In the genomic region with DNA sequence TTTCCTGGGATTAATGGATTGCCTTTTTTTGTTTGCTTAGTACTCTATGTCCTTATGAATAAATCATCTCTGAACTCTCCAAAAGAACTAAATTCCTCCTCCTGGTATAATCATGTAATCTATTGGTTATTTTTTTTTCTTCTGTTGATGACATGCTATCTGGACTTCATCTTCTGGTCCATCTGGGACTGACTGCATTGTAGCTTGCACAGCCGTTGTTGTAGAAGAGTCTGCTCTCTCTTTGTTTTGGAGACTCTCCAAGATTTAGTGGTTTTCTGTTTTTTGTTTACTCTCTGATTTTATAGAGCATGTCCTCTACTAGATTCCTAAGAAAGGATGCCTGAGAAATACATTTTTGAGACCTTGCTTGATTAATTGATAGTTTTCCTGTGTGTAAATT, we compare ENCODE assay signal across 9 cellular contexts. TPM values are rescaled to one million over a fixed set of nuclear protein-coding genes. Genes with fewer than 3 reads are reported as not detected.
DNase-seq lines count a peak whose midpoint lies in the region; ATAC-seq and TF ChIP-seq lines count a peak whose summit lies in the region.
"Had no signal": no experiment of that assay in that cellular context is flagged by ENCODE, and none has a peak within 500 bp of the region (broad histone marks: within the 10 kb centered on the region; RNA-seq: fewer than 3 reads in every experiment).

No MANE protein-coding gene starts in this region.

- H3K27me3 ChIP-seq in HAP-1 (ENCODE audit: low read depth) = no peaks in the 10 kb centered on the region

- TF ChIP-seq CTCF in WTC11 (IDR thresholded peaks at IDR 0.05) (no peak), type B pancreatic cell (conservative IDR thresholded peaks at IDR 0.05) (no peak)

- intact Hi-C loops in Right ventricle myocardium inferior (cut with DNase I) = no loop called here
- intact Hi-C loops in cardiac septum (cut with DNase I) = no loop called here
- intact Hi-C loops in left ventricle myocardium superior (cut with micrococcal nuclease) = no loop called here

- H3K9me3 Mint-ChIP-seq in WTC11 (no peaks in the 10 kb centered on the region; the same call in 1 of the 2 replicates), type B pancreatic cell (no peaks in the 10 kb centered on the region)

- H3K4me3 Mint-ChIP-seq in WTC11 (no peak overlapping the region), type B pancreatic cell (peak overlapping the region; percentile 1)

- POLR2A ChIA-PET in WTC11 (lab: Charles Lee) = no interaction called here

- in situ Hi-C loops in HAP-1 (cut with MboI; ENCODE audit: low sequenced_read_pairs) = no loop called here

- no peak overlapping the region for H3K4me3 ChIP-seq in HAP-1

- CTCF ChIA-PET in WTC11 (lab: Charles Lee) = interaction anchor here (1.6 kb wide), 1 partner anchor 25 kb away, joined by 4 read pairs; no protein-coding TSS in a partner anchor

- H3K27me3 Mint-ChIP-seq in WTC11 (ENCODE audit: low read depth) (no peaks in the 10 kb centered on the region), type B pancreatic cell (no peaks in the 10 kb centered on the region)

- H3K4me1 Mint-ChIP-seq in WTC11 = peaks cover 68% of the 10 kb centered on the region
- peaks cover 61% of the 10 kb centered on the region for H3K4me1 Mint-ChIP-seq in type B pancreatic cell (ENCODE audit: unreplicated experiment)

- H3K4me1 ChIP-seq in HAP-1 = peaks cover 5% of the 10 kb centered on the region

- H3K27ac Mint-ChIP-seq in WTC11 (peak overlapping the region; percentile 77), type B pancreatic cell (peak overlapping the region; percentile 52)

- H3K9me3 ChIP-seq in HAP-1 = no peaks in the 10 kb centered on the region

- H3K36me3 Mint-ChIP-seq in WTC11 (no peaks in the 10 kb centered on the region; the same call in 1 of the 2 replicates), type B pancreatic cell (peaks cover 5% of the 10 kb centered on the region)

- ATAC-seq in Right ventricle myocardium inferior (peak; percentile 38), WTC11 (no peak), left ventricle myocardium superior (peak; percentile 34), HG02938 (IDR thresholded peaks at IDR 0.05; ENCODE audit: unreplicated experiment) (no peak)

- H3K36me3 ChIP-seq in HAP-1 (replicated peaks) = peaks cover 10% of the 10 kb centered on the region

- DNase-seq in Right ventricle myocardium inferior (ENCODE audit: missing footprints) = no peak
- DNase-seq in cardiac septum (ENCODE audit: low spot score) = no peak
- no peak for DNase-seq in WTC11 (ENCODE audit: low spot score)
- DNase-seq in left ventricle myocardium superior = no peak
- DNase-seq in type B pancreatic cell (ENCODE audit: extremely low spot score, unreplicated experiment) = no peak
- no peak for DNase-seq in GM19238 (ENCODE audit: insufficient read length, low spot score)
- no peak for DNase-seq in HAP-1 (ENCODE audit: low spot score in 2 of 2)
- DNase-seq: GDM1 had no signal

TF ChIP-seq in WTC11, 78 proteins besides CTCF, POLR2A, EP300 and RAD21:
- TF ChIP-seq, protein P1, sequence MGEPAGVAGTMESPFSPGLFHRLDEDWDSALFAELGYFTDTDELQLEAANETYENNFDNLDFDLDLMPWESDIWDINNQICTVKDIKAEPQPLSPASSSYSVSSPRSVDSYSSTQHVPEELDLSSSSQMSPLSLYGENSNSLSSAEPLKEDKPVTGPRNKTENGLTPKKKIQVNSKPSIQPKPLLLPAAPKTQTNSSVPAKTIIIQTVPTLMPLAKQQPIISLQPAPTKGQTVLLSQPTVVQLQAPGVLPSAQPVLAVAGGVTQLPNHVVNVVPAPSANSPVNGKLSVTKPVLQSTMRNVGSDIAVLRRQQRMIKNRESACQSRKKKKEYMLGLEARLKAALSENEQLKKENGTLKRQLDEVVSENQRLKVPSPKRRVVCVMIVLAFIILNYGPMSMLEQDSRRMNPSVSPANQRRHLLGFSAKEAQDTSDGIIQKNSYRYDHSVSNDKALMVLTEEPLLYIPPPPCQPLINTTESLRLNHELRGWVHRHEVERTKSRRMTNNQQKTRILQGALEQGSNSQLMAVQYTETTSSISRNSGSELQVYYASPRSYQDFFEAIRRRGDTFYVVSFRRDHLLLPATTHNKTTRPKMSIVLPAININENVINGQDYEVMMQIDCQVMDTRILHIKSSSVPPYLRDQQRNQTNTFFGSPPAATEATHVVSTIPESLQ (CRISPR knock-in tag; IDR thresholded peaks at IDR 0.05) = no peak
- TF ChIP-seq, protein P2, sequence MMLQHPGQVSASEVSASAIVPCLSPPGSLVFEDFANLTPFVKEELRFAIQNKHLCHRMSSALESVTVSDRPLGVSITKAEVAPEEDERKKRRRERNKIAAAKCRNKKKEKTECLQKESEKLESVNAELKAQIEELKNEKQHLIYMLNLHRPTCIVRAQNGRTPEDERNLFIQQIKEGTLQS (CRISPR knock-in tag; conservative IDR thresholded peaks at IDR 0.05) = no peak
- no peak for TF ChIP-seq USF1 (CRISPR knock-in tag; IDR thresholded peaks at IDR 0.05)
- TF ChIP-seq JUN (CRISPR knock-in tag; IDR thresholded peaks at IDR 0.05) = no peak
- no peak for TF ChIP-seq IRF1 (CRISPR knock-in tag; IDR thresholded peaks at IDR 0.05)
- TF ChIP-seq GABPB1 (CRISPR knock-in tag; IDR thresholded peaks at IDR 0.05) = no peak
- no peak for TF ChIP-seq ZNF671 (CRISPR knock-in tag; IDR thresholded peaks at IDR 0.05)

RNA-seq across cellular contexts. Expression of gene IREB2, which starts 19.1 kb away (rescaled TPM):
- total RNA-seq in Right ventricle myocardium inferior (22.5 TPM), cardiac septum (28.0 TPM), WTC11 (2021) (86.0 to 89.5 TPM (median 89.3 TPM) in 3 replicates), left ventricle myocardium superior (25.2 TPM), type B pancreatic cell (ENCODE audit: low replicate concordance) (76.9 and 83.8 TPM in 2 replicates)

RNA-seq across cellular contexts. Expression of gene HYKK, which starts 50.3 kb away (rescaled TPM):
- total RNA-seq in Right ventricle myocardium inferior (4.4 TPM), cardiac septum (5.1 TPM), WTC11 (2021) (3.1 to 4.9 TPM (median 4.4 TPM) in 3 replicates), left ventricle myocardium superior (6.3 TPM), type B pancreatic cell (ENCODE audit: low replicate concordance) (3.3 and 6.8 TPM in 2 replicates)

Comparison
In these comparisons a context has a peak if more than half of its experiments do, and no peak if none do; other contexts are left out.
1. ATAC-seq: peak in Right ventricle myocardium inferior (single experiment) and left ventricle myocardium superior (single experiment); none in WTC11 (single experiment) and HG02938 (single experiment).